Comparison of ENCODE assay signal across 8 cellular contexts in the genomic region with DNA sequence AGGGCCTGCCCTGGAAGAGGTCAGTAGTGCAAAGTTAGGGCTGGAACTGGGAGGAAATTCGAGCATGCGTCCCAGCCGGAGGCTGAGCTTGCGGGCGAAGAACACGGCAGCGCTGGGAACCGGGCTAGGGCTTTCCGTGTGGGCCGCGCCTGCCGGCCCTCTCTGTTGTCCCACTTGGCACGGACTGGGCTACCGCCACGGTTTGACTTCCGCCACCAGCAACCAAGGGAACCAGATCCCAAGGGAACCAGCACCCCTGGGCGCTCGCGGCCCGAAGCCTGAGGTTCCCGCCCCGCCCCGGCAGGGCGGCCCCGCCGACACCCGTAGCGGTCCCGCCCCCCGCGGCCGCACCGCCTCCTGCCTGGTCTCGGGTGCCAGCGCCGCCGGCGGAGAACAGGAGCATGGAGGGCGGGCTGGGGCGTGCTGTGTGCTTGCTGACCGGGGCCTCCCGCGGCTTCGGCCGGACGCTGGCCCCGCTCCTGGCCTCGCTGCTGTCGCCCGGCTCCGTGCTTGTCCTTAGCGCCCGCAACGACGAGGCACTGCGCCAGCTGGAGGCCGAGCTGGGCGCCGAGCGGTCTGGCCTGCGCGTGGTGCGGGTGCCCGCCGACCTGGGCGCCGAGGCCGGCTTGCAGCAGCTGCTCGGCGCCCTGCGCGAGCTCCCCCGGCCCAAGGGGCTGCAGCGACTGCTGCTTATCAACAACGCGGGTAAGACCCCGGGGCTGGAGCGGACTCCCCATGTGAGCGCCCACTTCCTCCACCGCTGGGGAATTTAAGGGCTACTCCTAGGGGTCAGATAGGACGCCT. TPM values are rescaled to one million over a fixed set of nuclear protein-coding genes. Genes with fewer than 3 reads are reported as not detected.
A peak's percentile ranks its signal among the peaks of the same experiment; 100 is the strongest.
DNase-seq lines count a peak whose midpoint lies in the region; ATAC-seq and TF ChIP-seq lines count a peak whose summit lies in the region.

SPR (plus strand) TSS at position 377 of the 804 bp plus-strand sequence; CDS start at position 402, 25 bp downstream.

- intact Hi-C loops in esophagus squamous epithelium (cut with DNase I) = no loop called here

- H3K9ac ChIP-seq in OCI-LY1 (ENCODE audit: low read length) = peak within 1 kb of the TSS; percentile 43; the same call in 1 of the 2 replicates

- WGBS in esophagus squamous epithelium, 2 donors = 0% methylated on average over 2 to 15 of the region's 81 CpGs

- H2AFZ ChIP-seq in OCI-LY1 (ENCODE audit: low read length) = no peak within 1 kb of the TSS

- H3K27ac Mint-ChIP-seq in stimulated activated naive CD8-positive, alpha-beta T cell treated with anti-CD3 and anti-CD28 coated beads, Interleukin-15, amount 100 ng/mL, for 72 hours = no peak within 1 kb of the TSS

- H3K4me1 ChIP-seq in OCI-LY1 (ENCODE audit: insufficient read depth, low read length, severe bottlenecking) (no peaks in the 10 kb centered on the region), esophagus squamous epithelium (peaks cover 11 to 30% (median 14%) of the 10 kb centered on the region in 3 donors), muscle layer of duodenum (ENCODE audit: control insufficient read depth in 1 of 2, insufficient read depth in 2 of 2, low read length in 2 of 2) (peaks cover 5 to 19% of the 10 kb centered on the region in 2 donors)

- peak; percentile 76 for ATAC-seq in GM19452 (IDR thresholded peaks at IDR 0.05; ENCODE audit: unreplicated experiment)
- peak; percentile 87 for ATAC-seq in HG03521 (IDR thresholded peaks at IDR 0.05; ENCODE audit: unreplicated experiment)
- peak; percentile 95 for ATAC-seq in stimulated activated naive CD8-positive, alpha-beta T cell treated with anti-CD3 and anti-CD28 coated beads, Interleukin-15, amount 100 ng/mL, for 72 hours

- H3K27me3 ChIP-seq in OCI-LY1 (ENCODE audit: insufficient read depth, low read length) = no peaks in the 10 kb centered on the region
- H3K27me3 ChIP-seq in esophagus squamous epithelium = peaks cover 0 to 15% (median 0%) of the 10 kb centered on the region in 4 donors
- H3K27me3 ChIP-seq in muscle layer of duodenum (ENCODE audit: low read depth, low read length) = no peaks in the 10 kb centered on the region

- TF ChIP-seq POLR2A in esophagus squamous epithelium (IDR thresholded peaks at IDR 0.05) = peak in 1 of 4 donors; percentile 19

- H3K27me3 Mint-ChIP-seq in stimulated activated naive CD8-positive, alpha-beta T cell treated with anti-CD3 and anti-CD28 coated beads, Interleukin-15, amount 100 ng/mL, for 72 hours = peaks cover 89% of the 10 kb centered on the region

- H3K27ac ChIP-seq in OCI-LY1 (ENCODE audit: low read depth, low read length, poor library complexity, severe bottlenecking) = no peak within 1 kb of the TSS
- H3K27ac ChIP-seq in esophagus squamous epithelium = peak within 1 kb of the TSS; percentile 81 to 90 (median 86)
- H3K27ac ChIP-seq in muscle layer of duodenum (ENCODE audit: low read length) = peak within 1 kb of the TSS; percentile 67

- peak within 1 kb of the TSS; percentile 85 to 89 for H3K4me3 Mint-ChIP-seq in stimulated activated naive CD8-positive, alpha-beta T cell treated with anti-CD3 and anti-CD28 coated beads, Interleukin-15, amount 100 ng/mL, for 72 hours

- no peaks in the 10 kb centered on the region for H3K79me2 ChIP-seq in OCI-LY1 (ENCODE audit: insufficient read depth, low read length)

- TF ChIP-seq CTCF in OCI-LY1 (IDR thresholded peaks at IDR 0.05; ENCODE audit: low read length) (no peak), esophagus squamous epithelium (IDR thresholded peaks at IDR 0.05) (no peak)

- H3F3A ChIP-seq in OCI-LY1 (ENCODE audit: insufficient read depth, low read length) = no peaks in the 10 kb centered on the region

- H4K20me1 ChIP-seq in OCI-LY1 (ENCODE audit: insufficient read depth, low read length) = no peaks in the 10 kb centered on the region

- H3K4me3 ChIP-seq in OCI-LY1 (ENCODE audit: low read depth, low read length, poor library complexity, severe bottlenecking) (peak within 1 kb of the TSS; percentile 61), esophagus squamous epithelium (peak within 1 kb of the TSS; percentile 59 to 90 (median 78)), muscle layer of duodenum (ENCODE audit: low read depth in 1 of 2, low read length in 2 of 2) (peak within 1 kb of the TSS; percentile 75 to 91)

- H3K9me2 ChIP-seq in OCI-LY1 (ENCODE audit: low read depth, low read length) = no peaks in the 10 kb centered on the region

- peak; percentile 31 for DNase-seq in COLO829 (ENCODE audit: low spot score)
- peak; percentile 83 to 86 for DNase-seq in activated T-cell treated with anti-CD3 and anti-CD28 coated beads, Interleukin-2, amount 50 U/mL, for 48 hours
- no peak for DNase-seq in esophagus squamous epithelium (lab: John Stamatoyannopoulos, UW)
- peak; percentile 69 to 72 for DNase-seq in stimulated activated naive CD8-positive, alpha-beta T cell treated with anti-CD3 and anti-CD28 coated beads, Interleukin-15, amount 100 ng/mL, for 72 hours

- H3K36me3 ChIP-seq in OCI-LY1 (ENCODE audit: insufficient read depth, low read length) (no peaks in the 10 kb centered on the region), esophagus squamous epithelium (peaks cover 0 to 28% (median 6%) of the 10 kb centered on the region in 3 donors), muscle layer of duodenum (ENCODE audit: control insufficient read depth in 1 of 2, insufficient read depth in 2 of 2, low read length in 2 of 2) (peaks cover 9 to 15% of the 10 kb centered on the region in 2 donors)

- no peaks in the 10 kb centered on the region for H3K9me3 ChIP-seq in OCI-LY1 (ENCODE audit: low read length)
- H3K9me3 ChIP-seq in esophagus squamous epithelium = no peaks in the 10 kb centered on the region
- H3K9me3 ChIP-seq in muscle layer of duodenum (ENCODE audit: control insufficient read depth in 1 of 2, low read length in 2 of 2) = no peaks in the 10 kb centered on the region

- H3K4me1 Mint-ChIP-seq in stimulated activated naive CD8-positive, alpha-beta T cell treated with anti-CD3 and anti-CD28 coated beads, Interleukin-15, amount 100 ng/mL, for 72 hours = peaks cover 19% of the 10 kb centered on the region

- peak within 1 kb of the TSS; percentile 79 for H3K4me2 ChIP-seq in OCI-LY1 (ENCODE audit: low read length)

- H3K9me3 Mint-ChIP-seq in stimulated activated naive CD8-positive, alpha-beta T cell treated with anti-CD3 and anti-CD28 coated beads, Interleukin-15, amount 100 ng/mL, for 72 hours = no peaks in the 10 kb centered on the region

RNA-seq across cellular contexts. Expression of gene SPR, which starts in this region (rescaled TPM):
- total RNA-seq in esophagus squamous epithelium = 10 to 100 TPM; 16.6 to 30.9 (median 22.8) TPM
